Comparison of ENCODE assay signal across 20 cellular contexts in genomic region chr2:72135921-72136320, GRCh38. TPM values are rescaled to one million over a fixed set of nuclear protein-coding genes. Genes with fewer than 3 reads are reported as not detected.
"Had no signal": no experiment of that assay in that cellular context is flagged by ENCODE, and none has a peak within 500 bp of the region (broad histone marks: within the 10 kb centered on the region; RNA-seq: fewer than 3 reads in every experiment).

No MANE protein-coding gene starts in this region.

- DNase-seq: activated CD4-positive, alpha-beta memory T cell treated with anti-CD3 and anti-CD28 coated beads, Interleukin-2, amount 10 ng/mL, durations not matched to agents 7 days and 5 days; activated CD4-positive, alpha-beta T cell treated with anti-CD3 and anti-CD28 coated beads for 1 hour; activated CD4-positive, alpha-beta T cell treated with anti-CD3 and anti-CD28 coated beads, Interleukin-2, amount 50 U/mL, for 1 hour; activated naive CD4-positive, alpha-beta T cell treated with anti-CD3 and anti-CD28 coated beads, Interleukin-2, amount 50 U/mL, for 16 hours; activated naive CD8-positive, alpha-beta T cell treated with anti-CD3 and anti-CD28 coated beads, Interleukin-2, amount 10 ng/mL, durations not matched to agents 7 days and 5 days; activated T-cell treated with anti-CD3 and anti-CD28 coated beads for 4 hours; adrenal gland; NCI-H1092; NCI-H1417; NCI-H1930; NCI-H2107; NCI-H345; NCI-H510A treated with DMSO at 0.1 percent for 48 hours; NCI-H69; NK-92 treated with Interleukin-12 subunit alpha and Interleukin-12 subunit beta, amount 100 ng/mL, for 24 hours; SHP77 treated with DMSO at 0.1 percent for 48 hours had no signal

- H3K27me3 ChIP-seq: adrenal gland, Peyer's patch had no signal

- H3K9me3 ChIP-seq: adrenal gland, Peyer's patch had no signal

- H3K4me1 ChIP-seq: adrenal gland had no signal

- H3K4me3 ChIP-seq: adrenal gland, Peyer's patch had no signal

- H3K27ac ChIP-seq: adrenal gland, KMS-11, Peyer's patch, RWPE1 had no signal

- H3K36me3 ChIP-seq: Peyer's patch had no signal

RNA-seq across cellular contexts. Expression of gene CYP26B1, which starts 11.7 kb away (rescaled TPM):
- total RNA-seq: activated CD4-positive, alpha-beta memory T cell treated with anti-CD3 and anti-CD28 coated beads, Interleukin-2, amount 10 ng/mL, durations not matched to agents 7 days and 5 days; activated CD8-positive, alpha-beta memory T cell treated with anti-CD3 and anti-CD28 coated beads for 36 hours; activated naive CD8-positive, alpha-beta T cell treated with anti-CD3 and anti-CD28 coated beads, Interleukin-2, amount 10 ng/mL, durations not matched to agents 7 days and 5 days had no signal
